In the genomic region with DNA sequence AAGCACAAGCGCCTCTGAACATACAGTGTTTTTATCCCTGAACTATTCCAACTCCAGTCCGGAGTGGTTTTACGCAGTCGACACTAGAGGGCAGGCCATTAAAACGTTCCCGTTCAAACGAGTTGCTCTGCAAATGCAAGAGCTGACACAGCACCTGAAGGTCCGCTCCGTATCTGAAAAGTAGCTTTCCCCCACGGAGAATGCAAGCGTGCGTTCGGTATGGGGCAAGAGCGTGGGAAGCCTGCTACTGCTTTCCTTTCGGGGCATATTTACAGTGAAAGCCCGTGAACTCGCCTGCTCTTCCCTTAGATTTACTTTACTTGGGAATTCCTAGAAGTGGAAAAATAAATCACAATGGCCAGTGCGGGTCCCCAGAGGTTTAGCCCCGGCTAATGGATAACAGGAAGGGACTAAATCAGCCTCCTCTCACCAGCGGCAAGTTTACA, we compare ENCODE assay signal across 8 cellular contexts.
DNase-seq lines count a peak whose midpoint lies in the region; ATAC-seq, FAIRE-seq and TF ChIP-seq lines count a peak whose summit lies in the region.

No MANE protein-coding gene starts in this region.

- peaks cover 10% of the 10 kb centered on the region for H3K79me1 ChIP-seq in mesenchymal stem cell (replicated peaks; ENCODE audit: low read length, poor library complexity, severe bottlenecking)

- H2BK5ac ChIP-seq in mesenchymal stem cell (ENCODE audit: low read depth, low read length, poor library complexity, severe bottlenecking), result peak overlapping the region; percentile 58

- POLR2A ChIA-PET in activated CD8-positive, alpha-beta T cell treated with anti-CD3 and anti-CD28 coated beads for 36 hours (lab: Charles Lee), result interaction anchor here (1.1 to 1.8 kb wide), 3 partner anchors 14 to 207 kb away, joined by 3 to 5 read pairs (median 4); no protein-coding TSS in a partner anchor

- peak overlapping the region in 1 of 2 experiments; percentile 80 for H3K4me3 ChIP-seq in mesenchymal stem cell (ENCODE audit: insufficient read depth in 1 of 2, low read depth in 1 of 2, low read length in 2 of 2)

- no peak overlapping the region for H2AK5ac ChIP-seq in mesenchymal stem cell (ENCODE audit: low read length, severe bottlenecking)

- H4K91ac ChIP-seq in mesenchymal stem cell (ENCODE audit: low read length), result no peak overlapping the region

- no peaks in the 10 kb centered on the region for H3K9me3 ChIP-seq in mesenchymal stem cell (ENCODE audit: control insufficient read depth, low read length)

- peak overlapping the region; percentile 66 for H3K4me3 Mint-ChIP-seq in activated CD8-positive, alpha-beta T cell treated with anti-CD3 and anti-CD28 coated beads for 36 hours
- H3K4me3 Mint-ChIP-seq in effector memory CD8-positive, alpha-beta T cell, result peak overlapping the region; percentile 77 to 79

- H3K9ac ChIP-seq in mesenchymal stem cell (ENCODE audit: low read length), result peak overlapping the region; percentile 86

- intact Hi-C loops in activated CD8-positive, alpha-beta T cell treated with anti-CD3 and anti-CD28 coated beads for 36 hours (cut with micrococcal nuclease), result loop anchor here (5.0 kb wide), 1 partner anchor 195 kb away; no protein-coding TSS in a partner anchor

- no peak overlapping the region for H3K23ac ChIP-seq in mesenchymal stem cell (ENCODE audit: low read length in 2 of 2)

- H3K4me1 Mint-ChIP-seq in activated CD8-positive, alpha-beta T cell treated with anti-CD3 and anti-CD28 coated beads for 36 hours (ENCODE audit: low read depth), result peaks cover 27% of the 10 kb centered on the region
- peaks cover 21 to 30% of the 10 kb centered on the region in 2 donors for H3K4me1 Mint-ChIP-seq in effector memory CD8-positive, alpha-beta T cell (ENCODE audit: low read depth in 2 of 2)

- peaks cover 24% of the 10 kb centered on the region for H3K36me3 Mint-ChIP-seq in activated CD8-positive, alpha-beta T cell treated with anti-CD3 and anti-CD28 coated beads for 36 hours (ENCODE audit: low read depth)
- H3K36me3 Mint-ChIP-seq in effector memory CD8-positive, alpha-beta T cell (ENCODE audit: insufficient read depth), result peaks cover 15% of the 10 kb centered on the region

- H3K14ac ChIP-seq in mesenchymal stem cell (ENCODE audit: low read length in 2 of 2), result no peak overlapping the region

- WGBS in mesenchymal stem cell, result 7% methylated on average over 18 of the region's 20 CpGs

- peaks cover 9% of the 10 kb centered on the region for H3K4me1 ChIP-seq in mesenchymal stem cell (ENCODE audit: control insufficient read depth, insufficient read depth, low read depth, low read length)

- H3K9me3 Mint-ChIP-seq in activated CD8-positive, alpha-beta T cell treated with anti-CD3 and anti-CD28 coated beads for 36 hours, result no peaks in the 10 kb centered on the region
- no peaks in the 10 kb centered on the region for H3K9me3 Mint-ChIP-seq in effector memory CD8-positive, alpha-beta T cell

- peak; percentile 89 for ATAC-seq in HG03439 (IDR thresholded peaks at IDR 0.05; ENCODE audit: unreplicated experiment)
- peak; percentile 95 for ATAC-seq in activated CD8-positive, alpha-beta T cell treated with anti-CD3 and anti-CD28 coated beads for 36 hours
- peak; percentile 95 for ATAC-seq in effector memory CD8-positive, alpha-beta T cell (replicated peaks)

- peak overlapping the region in 1 of 2 experiments; percentile 12 for H2BK12ac ChIP-seq in mesenchymal stem cell (ENCODE audit: low read length in 2 of 2)

- H3K4me2 ChIP-seq in mesenchymal stem cell (ENCODE audit: low read length, poor library complexity, severe bottlenecking), result peak overlapping the region; percentile 78

- H3K27ac Mint-ChIP-seq in activated CD8-positive, alpha-beta T cell treated with anti-CD3 and anti-CD28 coated beads for 36 hours, result no peak overlapping the region
- peak overlapping the region; percentile 16 to 49 for H3K27ac Mint-ChIP-seq in effector memory CD8-positive, alpha-beta T cell

- H2AFZ ChIP-seq in mesenchymal stem cell (ENCODE audit: low read depth, low read length), result no peak overlapping the region

- H3K27me3 Mint-ChIP-seq in activated CD8-positive, alpha-beta T cell treated with anti-CD3 and anti-CD28 coated beads for 36 hours, result no peaks in the 10 kb centered on the region
- no peaks in the 10 kb centered on the region for H3K27me3 Mint-ChIP-seq in effector memory CD8-positive, alpha-beta T cell

- no peaks in the 10 kb centered on the region for H3K27me3 ChIP-seq in mesenchymal stem cell (ENCODE audit: control insufficient read depth in 1 of 2, insufficient read depth in 1 of 2, low read length in 2 of 2)

- CTCF ChIA-PET in activated CD8-positive, alpha-beta T cell treated with anti-CD3 and anti-CD28 coated beads for 36 hours (lab: Charles Lee), result interaction anchor here (0.6 to 2.3 kb wide), 59 partner anchors 9 to 589 kb away, joined by 3 to 23 read pairs (median 3); partner anchors contain the start of genes STPG2 and TSPAN5

- no peak overlapping the region for H3K27ac ChIP-seq in C4-2B
- peak overlapping the region; percentile 70 for H3K27ac ChIP-seq in mesenchymal stem cell (ENCODE audit: low read length, poor library complexity, severe bottlenecking)

- no peak overlapping the region for H2BK120ac ChIP-seq in mesenchymal stem cell (ENCODE audit: low read depth, low read length)

- H3K18ac ChIP-seq in mesenchymal stem cell (ENCODE audit: low read depth in 1 of 2, low read length in 2 of 2), result peak overlapping the region in 1 of 2 experiments; percentile 11

- peak; percentile 52 for DNase-seq in GM19239 (ENCODE audit: insufficient read length, low spot score)
- DNase-seq in NCI-H748 treated with DMSO at 0.1 percent for 48 hours (lab: John Stamatoyannopoulos, UW), result peak; percentile 59
- peak; percentile 83 for DNase-seq in activated CD8-positive, alpha-beta T cell treated with anti-CD3 and anti-CD28 coated beads for 36 hours
- peak; percentile 52 to 56 (median 53) for DNase-seq in effector memory CD8-positive, alpha-beta T cell
- peak; percentile 90 for DNase-seq in mesenchymal stem cell
- peak; percentile 34 for DNase-seq in stimulated activated CD8-positive, alpha-beta memory T cell treated with anti-CD3 and anti-CD28 coated beads, Interleukin-12 subunit alpha, Interleukin-12 subunit beta, amount 100 ng/mL, for 4 hours (ENCODE audit: low read depth)

- no peak overlapping the region for H4K8ac ChIP-seq in mesenchymal stem cell (ENCODE audit: low read length)

- peak; percentile 95 for FAIRE-seq in GM19239 (lab: Jason Lieb, UNC)

- peaks cover 8 to 28% of the 10 kb centered on the region in 2 experiments for H3K36me3 ChIP-seq in mesenchymal stem cell (ENCODE audit: control insufficient read depth in 1 of 2, insufficient read depth in 2 of 2, low read depth in 1 of 2, low read length in 2 of 2)

- TF ChIP-seq CTCF in C4-2B (conservative IDR thresholded peaks at IDR 0.05), result peak; percentile 84
- peak; percentile 65 for TF ChIP-seq CTCF in activated CD8-positive, alpha-beta T cell treated with anti-CD3 and anti-CD28 coated beads for 36 hours (IDR thresholded peaks at IDR 0.05)

- no peak overlapping the region for H2BK15ac ChIP-seq in mesenchymal stem cell (ENCODE audit: low read depth, poor library complexity, severe bottlenecking)

- H3K4ac ChIP-seq in mesenchymal stem cell (ENCODE audit: low read depth in 1 of 2, low read length in 2 of 2), result no peak overlapping the region

Comparison
In these comparisons a context has a peak if more than half of its experiments do, and no peak if none do; other contexts are left out.
1. DNase-seq: peak in every context shown above with its lines; median percentile 90 in mesenchymal stem cell; 83 in activated CD8-positive, alpha-beta T cell treated with anti-CD3 and anti-CD28 coated beads for 36 hours; 59 in NCI-H748 treated with DMSO at 0.1 percent for 48 hours; 53 in effector memory CD8-positive, alpha-beta T cell; 52 in GM19239; 34 in stimulated activated CD8-positive, alpha-beta memory T cell treated with anti-CD3 and anti-CD28 coated beads, Interleukin-12 subunit alpha, Interleukin-12 subunit beta, amount 100 ng/mL, for 4 hours.